Comparison of ENCODE assay signal across 8 cellular contexts in the genomic region with DNA sequence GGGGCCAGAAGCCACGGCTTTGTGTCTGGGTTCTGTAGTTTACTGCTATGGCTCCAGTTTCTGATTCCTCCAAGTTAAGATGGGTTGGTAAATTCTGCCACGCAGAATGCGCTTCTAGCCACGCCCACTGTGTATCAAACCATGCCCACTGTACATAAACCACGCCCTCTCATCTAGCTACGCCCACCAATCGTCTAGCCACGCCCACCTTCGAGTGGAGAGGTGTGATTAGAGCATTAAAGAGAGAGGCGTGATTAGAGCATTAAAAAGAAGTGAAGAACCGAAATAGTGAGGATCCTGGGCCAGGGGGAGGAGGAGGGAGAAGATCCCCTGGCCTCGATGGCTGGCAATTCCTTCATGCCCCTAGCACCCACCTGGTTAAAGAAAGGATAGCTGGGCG. TPM values are rescaled to one million over a fixed set of nuclear protein-coding genes. Genes with fewer than 3 reads are reported as not detected.
DNase-seq lines count a peak whose midpoint lies in the region; ATAC-seq and TF ChIP-seq lines count a peak whose summit lies in the region.

No MANE protein-coding gene starts in this region.

- DNase-seq in DND-41 (peak; percentile 62), MV-4-11 (lab: John Stamatoyannopoulos, UW) (peak; percentile 39), lower lobe of right lung (peak; percentile 52), SKM-1 treated with dmso at 0.1 percent for 144 hours (lab: John Stamatoyannopoulos, UW; ENCODE audit: unreplicated experiment) (no peak)
- peak; percentile 18 to 27 for DNase-seq in activated CD4-positive, alpha-beta T cell treated with anti-CD3 and anti-CD28 coated beads, Interleukin-2, amount 50 U/mL, for 4 hours

- H3K9me3 ChIP-seq in DND-41 (ENCODE audit: insufficient read depth, low read length, severe bottlenecking) (no peaks in the 10 kb centered on the region), lower lobe of right lung (no peaks in the 10 kb centered on the region)

- intact Hi-C loops in lower lobe of right lung (cut with DNase I) = no loop called here

- H3K27me3 ChIP-seq in DND-41 (ENCODE audit: insufficient read depth, low read length, poor library complexity) (no peaks in the 10 kb centered on the region), lower lobe of right lung (ENCODE audit: low read depth) (peaks cover 4% of the 10 kb centered on the region)

- H3K4me3 ChIP-seq in DND-41 (ENCODE audit: low read depth in 1 of 2, low read length in 2 of 2) (no peak overlapping the region), lower lobe of right lung (no peak overlapping the region)

- H2AFZ ChIP-seq in DND-41 (ENCODE audit: low read depth, low read length) = no peak overlapping the region

- H3K27ac ChIP-seq in DND-41 (ENCODE audit: low read length) (no peak overlapping the region), lower lobe of right lung (no peak overlapping the region)

- H3K4me2 ChIP-seq in DND-41 (ENCODE audit: insufficient read depth, low read length) = no peak overlapping the region

- H3K79me2 ChIP-seq in DND-41 (ENCODE audit: insufficient read depth, low read length) = no peaks in the 10 kb centered on the region

- TF ChIP-seq CTCF in DND-41 (IDR thresholded peaks at IDR 0.05; ENCODE audit: borderline replicate concordance, extremely low read depth, low read length, poor library complexity, severe bottlenecking) (no peak), lower lobe of right lung (IDR thresholded peaks at IDR 0.05) (no peak)

- ATAC-seq in DND-41 (ENCODE audit: insufficient read depth, low read depth) (peak; percentile 66; the same call in 1 of the 3 replicates), lower lobe of right lung (peak in 1 of 2 donors; percentile 46), HG03095 (IDR thresholded peaks at IDR 0.05; ENCODE audit: unreplicated experiment) (no peak), HG03565 (IDR thresholded peaks at IDR 0.05; ENCODE audit: unreplicated experiment) (no peak), GM21576 (IDR thresholded peaks at IDR 0.05; ENCODE audit: unreplicated experiment) (no peak)

- no peaks in the 10 kb centered on the region for H3K36me3 ChIP-seq in DND-41 (ENCODE audit: insufficient read depth, low read length)
- H3K36me3 ChIP-seq in lower lobe of right lung = no peaks in the 10 kb centered on the region

- H3K4me1 ChIP-seq in DND-41 (ENCODE audit: insufficient read depth, low read length) (no peaks in the 10 kb centered on the region), lower lobe of right lung (peaks cover 4% of the 10 kb centered on the region)

- H4K20me1 ChIP-seq in DND-41 (ENCODE audit: insufficient read depth, low read length) = no peaks in the 10 kb centered on the region

- H3K9ac ChIP-seq in DND-41 (ENCODE audit: low read depth, low read length) = no peak overlapping the region

RNA-seq across cellular contexts. Expression of a gene that starts 43.7 kb away (rescaled TPM):
- 239 TPM for total RNA-seq in lower lobe of right lung
